16 cellular contexts compared by ENCODE assay signal in the genomic region with DNA sequence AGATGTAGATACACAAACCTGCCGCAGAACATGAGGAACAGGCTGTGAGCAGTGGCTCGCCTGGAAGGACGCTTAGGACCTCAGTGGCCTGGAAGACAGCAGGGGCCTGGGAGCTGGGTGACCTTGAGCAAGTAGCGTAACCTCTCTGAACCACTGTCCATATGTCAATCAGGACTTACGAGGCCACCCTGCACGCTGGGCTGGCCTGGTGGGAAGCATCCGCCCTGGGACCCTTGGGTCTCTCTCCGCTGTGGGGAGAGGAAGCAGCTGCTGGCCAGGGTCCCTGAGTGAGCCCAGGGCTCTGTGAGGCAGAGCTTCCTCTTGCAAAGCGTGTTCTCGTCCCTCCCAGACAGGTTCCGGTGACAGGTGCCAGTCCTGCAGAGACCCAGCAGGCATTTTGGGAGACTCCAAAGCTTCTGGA. TPM values are rescaled to one million over a fixed set of nuclear protein-coding genes. Genes with fewer than 3 reads are reported as not detected.
A peak's percentile ranks its signal among the peaks of the same experiment; 100 is the strongest.
DNase-seq lines count a peak whose midpoint lies in the region; ATAC-seq and TF ChIP-seq lines count a peak whose summit lies in the region.
"Had no signal": no experiment of that assay in that cellular context is flagged by ENCODE, and none has a peak within 500 bp of the region (broad histone marks: within the 10 kb centered on the region; RNA-seq: fewer than 3 reads in every experiment).

No MANE protein-coding gene starts in this region.

- H3K27me3 ChIP-seq in hepatocyte (no peaks in the 10 kb centered on the region), uterus (no peaks in the 10 kb centered on the region)

- H3K27ac Mint-ChIP-seq in progenitor cell of endocrine pancreas, result no peak overlapping the region
- H3K27ac Mint-ChIP-seq: activated naive CD4-positive, alpha-beta T cell treated with anti-CD3 and anti-CD28 coated beads, Interleukin-2, amount 10 ng/mL, durations not matched to agents 7 days and 5 days; T-cell had no signal

- no peak for ATAC-seq in omental fat pad (ENCODE audit: low FRiP score)
- ATAC-seq: T-cell had no signal

- H3K79me2 ChIP-seq in hepatocyte, result peaks cover 24% of the 10 kb centered on the region
- H3K79me2 ChIP-seq: parathyroid adenoma had no signal

- peak; percentile 55 for DNase-seq in COLO668 (lab: John Stamatoyannopoulos, UW; ENCODE audit: unreplicated experiment)
- DNase-seq in RWPE1 (ENCODE audit: low spot score), result no peak
- no peak for DNase-seq in hepatocyte (ENCODE audit: low spot score)
- DNase-seq in progenitor cell of endocrine pancreas (ENCODE audit: low spot score, unreplicated experiment), result no peak
- no peak for DNase-seq in omental fat pad (ENCODE audit: low spot score)
- DNase-seq in uterus, result no peak
- DNase-seq in mucosa of gallbladder (ENCODE audit: low spot score), result no peak
- DNase-seq: activated CD4-positive, CD25-positive, alpha-beta regulatory T cell; activated CD8-positive, alpha-beta memory T cell treated with anti-CD3 and anti-CD28 coated beads, Interleukin-2, amount 50 U/mL, for 4 hours; activated naive CD4-positive, alpha-beta T cell treated with anti-CD3 and anti-CD28 coated beads, Interleukin-2, amount 10 ng/mL, durations not matched to agents 7 days and 5 days; DMS79 treated with DMSO at 0.1 percent for 48 hours; NCI-H2107; T-cell had no signal

- H4K20me1 ChIP-seq in hepatocyte (ENCODE audit: insufficient read depth, poor library complexity, severe bottlenecking), result no peaks in the 10 kb centered on the region

- H3K4me2 ChIP-seq in hepatocyte, result peak overlapping the region; percentile 78

- H3K27ac ChIP-seq in RWPE1 (peak overlapping the region; percentile 39; the same call in 1 of the 2 replicates), hepatocyte (peak overlapping the region; percentile 98), uterus (no peak overlapping the region)
- H3K27ac ChIP-seq: parathyroid adenoma had no signal

- no peaks in the 10 kb centered on the region for H3K36me3 ChIP-seq in hepatocyte (replicated peaks; ENCODE audit: insufficient read depth, low read depth)
- H3K36me3 ChIP-seq in uterus, result no peaks in the 10 kb centered on the region

- H3K4me3 ChIP-seq in hepatocyte (peak overlapping the region; percentile 52), uterus (no peak overlapping the region)

- no peak for TF ChIP-seq POLR2A in uterus (IDR thresholded peaks at IDR 0.05)

- POLR2A ChIA-PET in RWPE1 (lab: Yijun Ruan, JAX; ENCODE audit: low non-redundant PET), result no interaction called here

- H3K27me3 Mint-ChIP-seq in progenitor cell of endocrine pancreas, result no peaks in the 10 kb centered on the region
- H3K27me3 Mint-ChIP-seq: activated naive CD4-positive, alpha-beta T cell treated with anti-CD3 and anti-CD28 coated beads, Interleukin-2, amount 10 ng/mL, durations not matched to agents 7 days and 5 days; T-cell had no signal

- H3K4me3 Mint-ChIP-seq in progenitor cell of endocrine pancreas (ENCODE audit: low read depth), result peak overlapping the region; percentile 65
- H3K4me3 Mint-ChIP-seq: activated naive CD4-positive, alpha-beta T cell treated with anti-CD3 and anti-CD28 coated beads, Interleukin-2, amount 10 ng/mL, durations not matched to agents 7 days and 5 days; T-cell had no signal

- no peaks in the 10 kb centered on the region for H3K9me3 ChIP-seq in hepatocyte (ENCODE audit: low read depth)
- no peaks in the 10 kb centered on the region for H3K9me3 ChIP-seq in uterus

- H2AFZ ChIP-seq in hepatocyte, result no peak overlapping the region
- H2AFZ ChIP-seq: parathyroid adenoma had no signal

- intact Hi-C loops in uterus (cut with DNase I; ENCODE audit: low total_unique reads), result no loop called here

- no peaks in the 10 kb centered on the region for H3K9me3 Mint-ChIP-seq in progenitor cell of endocrine pancreas (ENCODE audit: low read depth)
- H3K9me3 Mint-ChIP-seq: activated naive CD4-positive, alpha-beta T cell treated with anti-CD3 and anti-CD28 coated beads, Interleukin-2, amount 10 ng/mL, durations not matched to agents 7 days and 5 days; T-cell had no signal

- peaks cover 42% of the 10 kb centered on the region for H3K4me1 Mint-ChIP-seq in progenitor cell of endocrine pancreas (ENCODE audit: low read depth)

- CTCF ChIA-PET in RWPE1 (lab: Yijun Ruan, JAX), result interaction anchor here (0.7 to 7.9 kb wide), 3 partner anchors 31 to 561 kb away, joined by 3 to 62 read pairs (median 4); no protein-coding TSS in a partner anchor

- H3K4me1 ChIP-seq in hepatocyte (ENCODE audit: insufficient read depth), result peaks cover 31% of the 10 kb centered on the region
- H3K4me1 ChIP-seq in uterus, result peaks cover 0 to 5% of the 10 kb centered on the region in 2 donors
- H3K4me1 ChIP-seq: parathyroid adenoma had no signal

- TF ChIP-seq CTCF in RWPE1 (conservative IDR thresholded peaks at IDR 0.05; ENCODE audit: low read depth) (no peak), hepatocyte (IDR thresholded peaks at IDR 0.05; ENCODE audit: poor library complexity) (no peak), progenitor cell of endocrine pancreas (IDR thresholded peaks at IDR 0.05; ENCODE audit: unreplicated experiment) (no peak), omental fat pad (IDR thresholded peaks at IDR 0.05) (no peak), uterus (IDR thresholded peaks at IDR 0.05) (no peak)

- WGBS in hepatocyte (ENCODE audit: low lambda C conversion rate, missing lambda C conversion rate), result 62% methylated on average over 11 of the region's 11 CpGs

- no peaks in the 10 kb centered on the region for H3K9me2 ChIP-seq in hepatocyte (replicated peaks; ENCODE audit: insufficient read depth)

- no peaks in the 10 kb centered on the region for H3K36me3 Mint-ChIP-seq in progenitor cell of endocrine pancreas (ENCODE audit: insufficient read depth)

RNA-seq across cellular contexts. Expression of a gene that starts 14.0 kb away (rescaled TPM):
- total RNA-seq in hepatocyte, result 44.8 and 52.4 TPM in 2 replicates
- 66.6 and 69.5 TPM in 2 replicates for polyA plus RNA-seq in hepatocyte
- total RNA-seq in progenitor cell of endocrine pancreas, result 55.0 and 57.2 TPM in 2 replicates
- 100 to 1,000 TPM in 2 of 4 donors, 10 to 100 TPM in 2; 66.4 to 226 (median 94.8) TPM for total RNA-seq in omental fat pad
- total RNA-seq in uterus, result 10 to 100 TPM in 3 of 4 donors, 1 to 10 TPM in 1; 3.5 to 78.7 (median 36.9) TPM
- total RNA-seq in mucosa of gallbladder, result 85.6 TPM

RNA-seq across cellular contexts. Expression of a gene that starts 24.6 kb away (rescaled TPM):
- total RNA-seq in hepatocyte (16.4 and 18.1 TPM in 2 replicates), progenitor cell of endocrine pancreas (33.2 and 35.0 TPM in 2 replicates), omental fat pad (10 to 100 TPM; 20.3 to 34.8 (median 22.2) TPM), uterus (10 to 100 TPM in 3 of 4 donors, 1 to 10 TPM in 1; 6.8 to 39.6 (median 18.4) TPM), mucosa of gallbladder (39.3 TPM)
- polyA plus RNA-seq in hepatocyte, result 11.7 and 17.0 TPM in 2 replicates

RNA-seq across cellular contexts. Expression of a gene that starts 32.1 kb away (rescaled TPM):
- 15.8 and 16.9 TPM in 2 replicates for total RNA-seq in hepatocyte
- polyA plus RNA-seq in hepatocyte, result 16.2 and 19.5 TPM in 2 replicates
- 14.1 and 15.9 TPM in 2 replicates for total RNA-seq in progenitor cell of endocrine pancreas
- total RNA-seq in omental fat pad, result 10 to 100 TPM in 3 of 4 donors, 1 to 10 TPM in 1; 7.8 to 20.3 (median 12.4) TPM
- total RNA-seq in uterus, result 10 to 100 TPM in 2 of 4 donors, 1 to 10 TPM in 2; 6.7 to 23.4 (median 13.0) TPM
- 44.1 TPM for total RNA-seq in mucosa of gallbladder

RNA-seq across cellular contexts. Expression of a gene that starts 43.3 kb away (rescaled TPM):
- 2.0 TPM in 1 of 2 replicates, not detected in the other for total RNA-seq in hepatocyte
- polyA plus RNA-seq in hepatocyte, result not detected in 2 replicates
- 0.41 TPM in 1 of 2 replicates, not detected in the other for total RNA-seq in progenitor cell of endocrine pancreas
- total RNA-seq in omental fat pad, result not detected
- not detected for total RNA-seq in uterus
- 1.3 TPM for total RNA-seq in mucosa of gallbladder
- total RNA-seq: fibroblast of villous mesenchyme, RPMI7951 had no signal

RNA-seq across cellular contexts. Expression of a gene that starts 48.0 kb away (rescaled TPM):
- total RNA-seq in hepatocyte (6.5 and 8.4 TPM in 2 replicates), progenitor cell of endocrine pancreas (20.1 and 21.1 TPM in 2 replicates), omental fat pad (under 1 TPM; 0.19 to 0.48 (median 0.42) TPM), uterus (1 to 10 TPM in 1 of 4 donors, under 1 TPM in 3; under 0.01 to 2.7 (median 0.30) TPM), mucosa of gallbladder (37.1 TPM)
- 3.1 and 5.5 TPM in 2 replicates for polyA plus RNA-seq in hepatocyte
- total RNA-seq: RPMI7951 had no signal

Comparison
In these comparisons a context has a peak if more than half of its experiments do, and no peak if none do; other contexts are left out.
1. H3K27ac ChIP-seq: peak in RWPE1 (single experiment) and hepatocyte (single experiment); none in uterus (0 of 2).